Comparison of ENCODE assay signal across 1 cellular context in genomic region chr22:41446639-41447434, GRCh38.
TF ChIP-seq lines count a peak whose summit lies in the region.

A gene with protein sequence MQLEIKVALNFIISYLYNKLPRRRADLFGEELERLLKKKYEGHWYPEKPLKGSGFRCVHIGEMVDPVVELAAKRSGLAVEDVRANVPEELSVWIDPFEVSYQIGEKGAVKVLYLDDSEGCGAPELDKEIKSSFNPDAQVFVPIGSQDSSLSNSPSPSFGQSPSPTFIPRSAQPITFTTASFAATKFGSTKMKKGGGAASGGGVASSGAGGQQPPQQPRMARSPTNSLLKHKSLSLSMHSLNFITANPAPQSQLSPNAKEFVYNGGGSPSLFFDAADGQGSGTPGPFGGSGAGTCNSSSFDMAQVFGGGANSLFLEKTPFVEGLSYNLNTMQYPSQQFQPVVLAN (minus strand): TSS chr22:41446801. CDS start chr22:41437345, 9,456 bp downstream.

TF ChIP-seq in HepG2, 621 proteins besides CTCF, POLR2A, EP300 and RAD21 (continued from another document and continues in another):
- TF ChIP-seq SNAPC4 (CRISPR knock-in tag; IDR thresholded peaks at IDR 0.05) (peak; percentile 92), WIZ (CRISPR knock-in tag; IDR thresholded peaks at IDR 0.05) (peak; percentile 42; the same call in 1 of the 2 replicates), ZNF713 (CRISPR knock-in tag; IDR thresholded peaks at IDR 0.05) (no peak), MEF2D (CRISPR knock-in tag; IDR thresholded peaks at IDR 0.05) (peak; percentile 90), XBP1 (CRISPR knock-in tag; IDR thresholded peaks at IDR 0.05) (0 out of 2 replicates have a peak, but pooled peaks have one; percentile 63), HOXA3 (CRISPR knock-in tag; IDR thresholded peaks at IDR 0.05) (peak; percentile 91), CENPT (CRISPR knock-in tag; IDR thresholded peaks at IDR 0.05; ENCODE audit: low read depth) (peak; percentile 86), MXI1 (IDR thresholded peaks at IDR 0.05; ENCODE audit: borderline replicate concordance, low read depth, low read length) (peak; percentile 90; the same call in 2 of the 3 replicates), DNMT3B (CRISPR knock-in tag; conservative IDR thresholded peaks at IDR 0.05) (peak; percentile 93; the same call in 1 of the 2 replicates), TAF15 (IDR thresholded peaks at IDR 0.05; ENCODE audit: low read depth, low read length, poor library complexity, severe bottlenecking) (peak; percentile 96), MAFG (CRISPR knock-in tag; IDR thresholded peaks at IDR 0.05) (0 out of 2 replicates have a peak, but pooled peaks have one; percentile 40), ZNF724P (CRISPR knock-in tag; IDR thresholded peaks at IDR 0.05; ENCODE audit: borderline replicate concordance) (peak; percentile 93), ZFAT (CRISPR knock-in tag; conservative IDR thresholded peaks at IDR 0.05) (no peak), ZBTB21 (CRISPR knock-in tag; IDR thresholded peaks at IDR 0.05) (peak; percentile 61), ZNF549 (CRISPR knock-in tag; IDR thresholded peaks at IDR 0.05) (no peak), ZSCAN21 (CRISPR knock-in tag; IDR thresholded peaks at IDR 0.05; ENCODE audit: borderline replicate concordance) (peak; percentile 94), NFKB2 (CRISPR knock-in tag; IDR thresholded peaks at IDR 0.05; ENCODE audit: borderline replicate concordance) (peak; percentile 97), ZNF225 (CRISPR knock-in tag; IDR thresholded peaks at IDR 0.05) (no peak; the same call in 1 of the 2 replicates), ELK4 (CRISPR knock-in tag; IDR thresholded peaks at IDR 0.05; ENCODE audit: borderline replicate concordance) (peak; percentile 79; the same call in 1 of the 2 replicates), ZNF746 (CRISPR knock-in tag; IDR thresholded peaks at IDR 0.05) (peak; percentile 92), GABPA (IDR thresholded peaks at IDR 0.05; ENCODE audit: low read depth, low read length) (0 out of 2 replicates have a peak, but pooled peaks have one; percentile 7), GABPA (CRISPR knock-in tag; IDR thresholded peaks at IDR 0.05; ENCODE audit: low read depth) (peak; percentile 72), ZNF619 (CRISPR knock-in tag; IDR thresholded peaks at IDR 0.05) (no peak; the same call in 1 of the 2 replicates), ZNF431 (CRISPR knock-in tag; IDR thresholded peaks at IDR 0.05; ENCODE audit: borderline replicate concordance, low read depth) (peak; percentile 98), ZNF597 (CRISPR knock-in tag; IDR thresholded peaks at IDR 0.05) (0 out of 2 replicates have a peak, but pooled peaks have one; percentile 51), ZNF234 (CRISPR knock-in tag; conservative IDR thresholded peaks at IDR 0.05) (peak; percentile 78), KLF15 (CRISPR knock-in tag; IDR thresholded peaks at IDR 0.05; ENCODE audit: borderline replicate concordance) (peak; percentile 85), NR2F6 (IDR thresholded peaks at IDR 0.05) (peak; percentile 63), NR2F6 (CRISPR knock-in tag; IDR thresholded peaks at IDR 0.05) (peak; percentile 89), BCL6 (CRISPR knock-in tag; IDR thresholded peaks at IDR 0.05) (peak; percentile 63; the same call in 1 of the 2 replicates), SMAD9 (CRISPR knock-in tag; IDR thresholded peaks at IDR 0.05) (no peak)
- TF ChIP-seq, protein P1, sequence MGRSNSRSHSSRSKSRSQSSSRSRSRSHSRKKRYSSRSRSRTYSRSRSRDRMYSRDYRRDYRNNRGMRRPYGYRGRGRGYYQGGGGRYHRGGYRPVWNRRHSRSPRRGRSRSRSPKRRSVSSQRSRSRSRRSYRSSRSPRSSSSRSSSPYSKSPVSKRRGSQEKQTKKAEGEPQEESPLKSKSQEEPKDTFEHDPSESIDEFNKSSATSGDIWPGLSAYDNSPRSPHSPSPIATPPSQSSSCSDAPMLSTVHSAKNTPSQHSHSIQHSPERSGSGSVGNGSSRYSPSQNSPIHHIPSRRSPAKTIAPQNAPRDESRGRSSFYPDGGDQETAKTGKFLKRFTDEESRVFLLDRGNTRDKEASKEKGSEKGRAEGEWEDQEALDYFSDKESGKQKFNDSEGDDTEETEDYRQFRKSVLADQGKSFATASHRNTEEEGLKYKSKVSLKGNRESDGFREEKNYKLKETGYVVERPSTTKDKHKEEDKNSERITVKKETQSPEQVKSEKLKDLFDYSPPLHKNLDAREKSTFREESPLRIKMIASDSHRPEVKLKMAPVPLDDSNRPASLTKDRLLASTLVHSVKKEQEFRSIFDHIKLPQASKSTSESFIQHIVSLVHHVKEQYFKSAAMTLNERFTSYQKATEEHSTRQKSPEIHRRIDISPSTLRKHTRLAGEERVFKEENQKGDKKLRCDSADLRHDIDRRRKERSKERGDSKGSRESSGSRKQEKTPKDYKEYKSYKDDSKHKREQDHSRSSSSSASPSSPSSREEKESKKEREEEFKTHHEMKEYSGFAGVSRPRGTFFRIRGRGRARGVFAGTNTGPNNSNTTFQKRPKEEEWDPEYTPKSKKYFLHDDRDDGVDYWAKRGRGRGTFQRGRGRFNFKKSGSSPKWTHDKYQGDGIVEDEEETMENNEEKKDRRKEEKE (IDR thresholded peaks at IDR 0.05), result no peak
- TF ChIP-seq, protein P2, sequence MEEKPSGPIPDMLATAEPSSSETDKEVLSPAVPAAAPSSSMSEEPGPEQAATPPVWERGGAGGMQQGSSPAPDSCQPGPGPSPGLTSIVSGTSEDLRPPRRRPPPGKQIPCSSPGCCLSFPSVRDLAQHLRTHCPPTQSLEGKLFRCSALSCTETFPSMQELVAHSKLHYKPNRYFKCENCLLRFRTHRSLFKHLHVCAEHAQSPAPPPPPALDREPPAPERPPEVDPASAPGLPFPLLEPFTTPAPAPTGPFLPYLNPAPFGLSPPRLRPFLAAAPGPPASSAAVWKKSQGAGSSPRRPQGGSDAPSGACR (CRISPR knock-in tag; IDR thresholded peaks at IDR 0.05), result peak; percentile 86; the same call in 1 of the 2 replicates
- TF ChIP-seq, protein P3, sequence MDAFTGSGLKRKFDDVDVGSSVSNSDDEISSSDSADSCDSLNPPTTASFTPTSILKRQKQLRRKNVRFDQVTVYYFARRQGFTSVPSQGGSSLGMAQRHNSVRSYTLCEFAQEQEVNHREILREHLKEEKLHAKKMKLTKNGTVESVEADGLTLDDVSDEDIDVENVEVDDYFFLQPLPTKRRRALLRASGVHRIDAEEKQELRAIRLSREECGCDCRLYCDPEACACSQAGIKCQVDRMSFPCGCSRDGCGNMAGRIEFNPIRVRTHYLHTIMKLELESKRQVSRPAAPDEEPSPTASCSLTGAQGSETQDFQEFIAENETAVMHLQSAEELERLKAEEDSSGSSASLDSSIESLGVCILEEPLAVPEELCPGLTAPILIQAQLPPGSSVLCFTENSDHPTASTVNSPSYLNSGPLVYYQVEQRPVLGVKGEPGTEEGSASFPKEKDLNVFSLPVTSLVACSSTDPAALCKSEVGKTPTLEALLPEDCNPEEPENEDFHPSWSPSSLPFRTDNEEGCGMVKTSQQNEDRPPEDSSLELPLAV (CRISPR knock-in tag; conservative IDR thresholded peaks at IDR 0.05; ENCODE audit: low read depth), result no peak; the same call in 1 of the 2 replicates
- TF ChIP-seq, protein P4, sequence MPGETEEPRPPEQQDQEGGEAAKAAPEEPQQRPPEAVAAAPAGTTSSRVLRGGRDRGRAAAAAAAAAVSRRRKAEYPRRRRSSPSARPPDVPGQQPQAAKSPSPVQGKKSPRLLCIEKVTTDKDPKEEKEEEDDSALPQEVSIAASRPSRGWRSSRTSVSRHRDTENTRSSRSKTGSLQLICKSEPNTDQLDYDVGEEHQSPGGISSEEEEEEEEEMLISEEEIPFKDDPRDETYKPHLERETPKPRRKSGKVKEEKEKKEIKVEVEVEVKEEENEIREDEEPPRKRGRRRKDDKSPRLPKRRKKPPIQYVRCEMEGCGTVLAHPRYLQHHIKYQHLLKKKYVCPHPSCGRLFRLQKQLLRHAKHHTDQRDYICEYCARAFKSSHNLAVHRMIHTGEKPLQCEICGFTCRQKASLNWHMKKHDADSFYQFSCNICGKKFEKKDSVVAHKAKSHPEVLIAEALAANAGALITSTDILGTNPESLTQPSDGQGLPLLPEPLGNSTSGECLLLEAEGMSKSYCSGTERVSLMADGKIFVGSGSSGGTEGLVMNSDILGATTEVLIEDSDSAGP (CRISPR knock-in tag; IDR thresholded peaks at IDR 0.05; ENCODE audit: borderline replicate concordance), result peak; percentile 89
- TF ChIP-seq, protein P5, sequence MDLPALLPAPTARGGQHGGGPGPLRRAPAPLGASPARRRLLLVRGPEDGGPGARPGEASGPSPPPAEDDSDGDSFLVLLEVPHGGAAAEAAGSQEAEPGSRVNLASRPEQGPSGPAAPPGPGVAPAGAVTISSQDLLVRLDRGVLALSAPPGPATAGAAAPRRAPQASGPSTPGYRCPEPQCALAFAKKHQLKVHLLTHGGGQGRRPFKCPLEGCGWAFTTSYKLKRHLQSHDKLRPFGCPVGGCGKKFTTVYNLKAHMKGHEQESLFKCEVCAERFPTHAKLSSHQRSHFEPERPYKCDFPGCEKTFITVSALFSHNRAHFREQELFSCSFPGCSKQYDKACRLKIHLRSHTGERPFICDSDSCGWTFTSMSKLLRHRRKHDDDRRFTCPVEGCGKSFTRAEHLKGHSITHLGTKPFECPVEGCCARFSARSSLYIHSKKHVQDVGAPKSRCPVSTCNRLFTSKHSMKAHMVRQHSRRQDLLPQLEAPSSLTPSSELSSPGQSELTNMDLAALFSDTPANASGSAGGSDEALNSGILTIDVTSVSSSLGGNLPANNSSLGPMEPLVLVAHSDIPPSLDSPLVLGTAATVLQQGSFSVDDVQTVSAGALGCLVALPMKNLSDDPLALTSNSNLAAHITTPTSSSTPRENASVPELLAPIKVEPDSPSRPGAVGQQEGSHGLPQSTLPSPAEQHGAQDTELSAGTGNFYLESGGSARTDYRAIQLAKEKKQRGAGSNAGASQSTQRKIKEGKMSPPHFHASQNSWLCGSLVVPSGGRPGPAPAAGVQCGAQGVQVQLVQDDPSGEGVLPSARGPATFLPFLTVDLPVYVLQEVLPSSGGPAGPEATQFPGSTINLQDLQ (CRISPR knock-in tag; IDR thresholded peaks at IDR 0.05), result peak; percentile 93; the same call in 1 of the 2 replicates
- TF ChIP-seq, protein P6, sequence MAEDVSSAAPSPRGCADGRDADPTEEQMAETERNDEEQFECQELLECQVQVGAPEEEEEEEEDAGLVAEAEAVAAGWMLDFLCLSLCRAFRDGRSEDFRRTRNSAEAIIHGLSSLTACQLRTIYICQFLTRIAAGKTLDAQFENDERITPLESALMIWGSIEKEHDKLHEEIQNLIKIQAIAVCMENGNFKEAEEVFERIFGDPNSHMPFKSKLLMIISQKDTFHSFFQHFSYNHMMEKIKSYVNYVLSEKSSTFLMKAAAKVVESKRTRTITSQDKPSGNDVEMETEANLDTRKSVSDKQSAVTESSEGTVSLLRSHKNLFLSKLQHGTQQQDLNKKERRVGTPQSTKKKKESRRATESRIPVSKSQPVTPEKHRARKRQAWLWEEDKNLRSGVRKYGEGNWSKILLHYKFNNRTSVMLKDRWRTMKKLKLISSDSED (CRISPR knock-in tag; IDR thresholded peaks at IDR 0.05), result no peak
- TF ChIP-seq, protein P7, sequence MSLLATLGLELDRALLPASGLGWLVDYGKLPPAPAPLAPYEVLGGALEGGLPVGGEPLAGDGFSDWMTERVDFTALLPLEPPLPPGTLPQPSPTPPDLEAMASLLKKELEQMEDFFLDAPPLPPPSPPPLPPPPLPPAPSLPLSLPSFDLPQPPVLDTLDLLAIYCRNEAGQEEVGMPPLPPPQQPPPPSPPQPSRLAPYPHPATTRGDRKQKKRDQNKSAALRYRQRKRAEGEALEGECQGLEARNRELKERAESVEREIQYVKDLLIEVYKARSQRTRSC (CRISPR knock-in tag; IDR thresholded peaks at IDR 0.05; ENCODE audit: low read depth), result peak; percentile 91
